15 cellular contexts compared by ENCODE assay signal in the genomic region with DNA sequence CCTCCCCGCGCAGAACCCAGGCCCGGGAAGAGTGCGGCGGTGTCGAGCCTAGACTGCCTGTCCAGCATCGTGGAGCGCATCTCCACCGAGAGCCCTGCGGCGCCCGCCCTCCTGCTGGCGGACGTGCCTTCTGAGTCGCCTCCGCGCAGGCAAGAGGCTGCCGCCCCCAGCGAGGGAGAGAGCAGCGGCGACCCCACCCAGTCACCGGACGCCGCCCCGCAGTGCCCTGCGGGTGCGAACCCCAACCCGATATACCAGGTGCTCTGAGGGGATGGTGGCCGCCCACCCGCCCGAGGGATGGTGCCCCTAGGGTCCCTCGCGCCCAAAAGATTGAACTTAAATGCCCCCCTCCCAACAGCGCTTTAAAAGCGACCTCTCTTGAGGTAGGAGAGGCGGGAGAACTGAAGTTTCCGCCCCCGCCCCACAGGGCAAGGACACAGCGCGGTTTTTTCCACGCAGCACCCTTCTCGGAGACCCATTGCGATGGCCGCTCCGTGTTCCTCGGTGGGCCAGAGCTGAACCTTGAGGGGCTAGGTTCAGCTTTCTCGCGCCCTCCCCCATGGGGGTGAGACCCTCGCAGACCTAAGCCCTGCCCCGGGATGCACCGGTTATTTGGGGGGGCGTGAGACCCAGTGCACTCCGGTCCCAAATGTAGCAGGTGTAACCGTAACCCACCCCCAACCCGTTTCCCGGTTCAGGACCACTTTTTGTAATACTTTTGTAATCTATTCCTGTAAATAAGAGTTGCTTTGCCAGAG. TPM values are rescaled to one million over a fixed set of nuclear protein-coding genes. Genes with fewer than 3 reads are reported as not detected.
DNase-seq lines count a peak whose midpoint lies in the region; ATAC-seq, FAIRE-seq and TF ChIP-seq lines count a peak whose summit lies in the region.
"Had no signal": no experiment of that assay in that cellular context is flagged by ENCODE, and none has a peak within 500 bp of the region (broad histone marks: within the 10 kb centered on the region; RNA-seq: fewer than 3 reads in every experiment).

No MANE protein-coding gene starts in this region.

- no peak for FAIRE-seq in endothelial cell of umbilical vein (lab: Jason Lieb, UNC)
- FAIRE-seq: keratinocyte had no signal

- no peaks in the 10 kb centered on the region for H3K9me1 ChIP-seq in endothelial cell of umbilical vein (replicated peaks; ENCODE audit: control insufficient read depth, extremely low read depth, insufficient read depth, low read length)

- BruUV-seq in endothelial cell of umbilical vein (replicated peaks; lab: Mats Ljungman, UMichigan): no TSS peak

- H3K4me1 ChIP-seq in GM23248 (ENCODE audit: insufficient read depth) (no peaks in the 10 kb centered on the region), HUES64 (ENCODE audit: insufficient read depth, low read length) (0 out of 2 replicates have a peak, but pooled peaks cover 6% of the 10 kb centered on the region), endothelial cell of umbilical vein (ENCODE audit: control insufficient read depth, extremely low read depth, insufficient read depth, low read length) (no peaks in the 10 kb centered on the region)

- H3K27me3 ChIP-seq in GM23248 (replicated peaks; ENCODE audit: insufficient read depth) (peaks cover 74% of the 10 kb centered on the region), HUES64 (ENCODE audit: insufficient read depth, low read length) (peaks cover 99% of the 10 kb centered on the region), endothelial cell of umbilical vein (ENCODE audit: control insufficient read depth in 2 of 2, insufficient read depth in 2 of 2, low read length in 2 of 2) (peaks cover 68 to 75% of the 10 kb centered on the region in 2 experiments)

- peak; percentile 12 for DNase-seq in GM23248
- no peak for DNase-seq in endothelial cell of umbilical vein (ENCODE audit: low read depth, low spot score)
- DNase-seq in retina: peak; percentile 65
- DNase-seq: activated CD4-positive, alpha-beta T cell treated with anti-CD3 and anti-CD28 coated beads, Interleukin-2, amount 50 U/mL, for 48 hours; activated effector memory CD4-positive, alpha-beta T cell treated with Interleukin-2 at 50 U/mL for 16 hours; effector memory CD8-positive, alpha-beta T cell; NCI-H1092 treated with DMSO at 0.1 percent for 48 hours; T1000 had no signal

- POLR2A ChIA-PET in endothelial cell of umbilical vein (lab: Charles Lee): no interaction called here

- H3K9ac ChIP-seq in GM23248 (no peak overlapping the region), HUES64 (ENCODE audit: low read depth, low read length) (no peak overlapping the region), endothelial cell of umbilical vein (replicated peaks; ENCODE audit: extremely low read depth, insufficient read depth, low read length) (no peak overlapping the region)

- no peak for TF ChIP-seq CTCF in endothelial cell of umbilical vein (IDR thresholded peaks at IDR 0.05; ENCODE audit: extremely low read depth in 1 of 2, insufficient read depth in 1 of 2, low read depth in 1 of 2, low read length in 2 of 2)

- intact Hi-C loops in endothelial cell of umbilical vein (cut with micrococcal nuclease): no loop called here

- H3K27ac ChIP-seq in GM23248 (no peak overlapping the region), HUES64 (ENCODE audit: low read depth, low read length) (no peak overlapping the region), endothelial cell of umbilical vein (ENCODE audit: insufficient read depth, low read depth, low read length) (no peak overlapping the region)

- no peak overlapping the region for H3K4me2 ChIP-seq in GM23248 (ENCODE audit: unreplicated experiment)
- H3K4me2 ChIP-seq in endothelial cell of umbilical vein (ENCODE audit: insufficient read depth, low read length): no peak overlapping the region

- H3K36me3 ChIP-seq in GM23248 (ENCODE audit: low read depth) (no peaks in the 10 kb centered on the region), HUES64 (ENCODE audit: insufficient read depth, low read length) (no peaks in the 10 kb centered on the region), endothelial cell of umbilical vein (ENCODE audit: control insufficient read depth in 2 of 2, extremely low read depth in 1 of 2, insufficient read depth in 2 of 2, low read length in 2 of 2) (no peaks in the 10 kb centered on the region)

- H3K9me2 ChIP-seq in GM23248 (ENCODE audit: insufficient read depth): no peaks in the 10 kb centered on the region

- H2AFZ ChIP-seq in GM23248 (no peak overlapping the region), endothelial cell of umbilical vein (ENCODE audit: low read depth, low read length) (no peak overlapping the region)

- ATAC-seq in GM18861 (IDR thresholded peaks at IDR 0.05; ENCODE audit: unreplicated experiment) (no peak), GM19035 (IDR thresholded peaks at IDR 0.05; ENCODE audit: unreplicated experiment) (no peak), HG03457 (IDR thresholded peaks at IDR 0.05; ENCODE audit: unreplicated experiment) (no peak)
- ATAC-seq: effector memory CD8-positive, alpha-beta T cell had no signal

- no peaks in the 10 kb centered on the region for H3F3A ChIP-seq in GM23248 (ENCODE audit: insufficient read depth)

- dilution Hi-C loops in endothelial cell of umbilical vein (cut with MboI; ENCODE audit: extremely low pct_ligation_motif_present, low sequenced_read_pairs): no loop called here

- in situ Hi-C loops in GM23248 (cut with MboI): loop anchor here (10.0 kb wide), 1 partner anchor 117 kb away; no protein-coding TSS in a partner anchor

- H3K4me3 ChIP-seq in GM23248 (no peak overlapping the region), HUES64 (ENCODE audit: low read length) (peak overlapping the region; percentile 39), endothelial cell of umbilical vein (replicated peaks in 1 of 3; ENCODE audit: insufficient read depth in 1 of 3, low read depth in 1 of 3, low read length in 3 of 3) (no peak overlapping the region)

- CTCF ChIA-PET in endothelial cell of umbilical vein (lab: Charles Lee): interaction anchor here (0.7 to 7.8 kb wide), 4 partner anchors 10 to 269 kb away, joined by 3 to 62 read pairs (median 16); no protein-coding TSS in a partner anchor

- H3K79me2 ChIP-seq in GM23248 (ENCODE audit: insufficient read depth) (no peaks in the 10 kb centered on the region), endothelial cell of umbilical vein (ENCODE audit: control insufficient read depth, insufficient read depth, low read length) (no peaks in the 10 kb centered on the region)

- H3K9me3 ChIP-seq in GM23248 (ENCODE audit: low read depth) (no peaks in the 10 kb centered on the region), HUES64 (ENCODE audit: insufficient read depth, low read depth, low read length) (no peaks in the 10 kb centered on the region), endothelial cell of umbilical vein (replicated peaks; ENCODE audit: control insufficient read depth, insufficient read depth, low read length) (no peaks in the 10 kb centered on the region)

- TF ChIP-seq POLR2A in endothelial cell of umbilical vein (IDR thresholded peaks at IDR 0.05; ENCODE audit: low read depth, low read length): no peak

- WGBS in GM23248 (ENCODE audit: low coverage in 1 of 2, low lambda C conversion rate in 2 of 2, missing lambda C conversion rate in 2 of 2), 2 experiments: 7 to 8% methylated on average over 45 to 56 of the region's 56 CpGs
- 9% methylated on average over 56 of the region's 56 CpGs for WGBS in HUES64

- H4K20me1 ChIP-seq in GM23248 (ENCODE audit: insufficient read depth) (no peaks in the 10 kb centered on the region), endothelial cell of umbilical vein (replicated peaks; ENCODE audit: control insufficient read depth, extremely low read depth, insufficient read depth, low read length) (no peaks in the 10 kb centered on the region)

TF ChIP-seq in endothelial cell of umbilical vein, 7 proteins besides CTCF, POLR2A, EP300 and RAD21:
- TF ChIP-seq JUN (IDR thresholded peaks at IDR 0.05; ENCODE audit: borderline replicate concordance, insufficient read depth, insufficient read length, low read depth) (no peak), FOS (IDR thresholded peaks at IDR 0.05; ENCODE audit: borderline replicate concordance, insufficient read depth, low read length) (no peak), GATA2 (IDR thresholded peaks at IDR 0.05; ENCODE audit: insufficient read depth, insufficient read length, low read depth, low read length) (no peak), EZH2 (IDR thresholded peaks at IDR 0.05; ENCODE audit: borderline replicate concordance, low read depth, low read length, severe bottlenecking) (peak; percentile 79)
TF ChIP-seq in endothelial cell of umbilical vein: peak in this region for 1.

RNA-seq across cellular contexts. Expression of a gene that starts 2.0 kb away (rescaled TPM):
- not detected in 2 replicates for total RNA-seq in GM23248 (2014; rRNA removed; shearing (Covaris generic))
- polyA plus RNA-seq in GM23248 (2016; fragmentation: Nextera tagmentation; extraction: Ambion mirVana) (not detected in 2 replicates), endothelial cell of umbilical vein (not detected in 2 replicates)
- polyA plus RNA-seq in HUES64 (2013, experiment 1 of 2): not detected
- not detected for polyA plus RNA-seq in HUES64 (2013, experiment 2 of 2)
- total RNA-seq in endothelial cell of umbilical vein: not detected in 2 replicates
- not detected in 2 replicates for polyA plus RNA-seq in endothelial cell of umbilical vein (2011; cell fraction: cytosol; rRNA removed)
- not detected in 2 replicates for polyA plus RNA-seq in endothelial cell of umbilical vein (2011; cell fraction: nucleus; rRNA removed)
- polyA plus RNA-seq in endothelial cell of umbilical vein (2012): not detected in 2 replicates
- polyA minus RNA-seq in endothelial cell of umbilical vein: not detected in 2 replicates
- not detected for polyA minus RNA-seq in endothelial cell of umbilical vein (2011; cell fraction: cytosol; rRNA and poly(A)+ RNA removed)
- polyA minus RNA-seq in endothelial cell of umbilical vein (2011; cell fraction: nucleus; rRNA and poly(A)+ RNA removed): not detected in 2 replicates
- total RNA-seq: mononuclear cell, renal cortical epithelial cell had no signal
- polyA plus RNA-seq: keratinocyte had no signal

RNA-seq across cellular contexts. Expression of a gene that starts 13.2 kb away (rescaled TPM):
- not detected in 2 replicates for total RNA-seq in GM23248 (2014; rRNA removed; shearing (Covaris generic))
- not detected in 2 replicates for polyA plus RNA-seq in GM23248 (2016; fragmentation: Nextera tagmentation; extraction: Ambion mirVana)
- polyA plus RNA-seq in HUES64 (2013, experiment 1 of 2): 0.25 TPM
- 0.25 TPM for polyA plus RNA-seq in HUES64 (2013, experiment 2 of 2)
- not detected in 2 replicates for total RNA-seq in endothelial cell of umbilical vein
- not detected in 2 replicates for polyA plus RNA-seq in endothelial cell of umbilical vein
- polyA plus RNA-seq in endothelial cell of umbilical vein (2011; cell fraction: cytosol; rRNA removed): not detected in 2 replicates
- polyA plus RNA-seq in endothelial cell of umbilical vein (2011; cell fraction: nucleus; rRNA removed): not detected in 2 replicates
- polyA plus RNA-seq in endothelial cell of umbilical vein (2012): 0.09 TPM in 1 of 2 replicates, not detected in the other
- polyA minus RNA-seq in endothelial cell of umbilical vein: not detected in 2 replicates
- polyA minus RNA-seq in endothelial cell of umbilical vein (2011; cell fraction: cytosol; rRNA and poly(A)+ RNA removed): not detected
- not detected in 2 replicates for polyA minus RNA-seq in endothelial cell of umbilical vein (2011; cell fraction: nucleus; rRNA and poly(A)+ RNA removed)
- polyA plus RNA-seq: keratinocyte had no signal
